ENCODE assay signal across 11 cellular contexts in the genomic region with DNA sequence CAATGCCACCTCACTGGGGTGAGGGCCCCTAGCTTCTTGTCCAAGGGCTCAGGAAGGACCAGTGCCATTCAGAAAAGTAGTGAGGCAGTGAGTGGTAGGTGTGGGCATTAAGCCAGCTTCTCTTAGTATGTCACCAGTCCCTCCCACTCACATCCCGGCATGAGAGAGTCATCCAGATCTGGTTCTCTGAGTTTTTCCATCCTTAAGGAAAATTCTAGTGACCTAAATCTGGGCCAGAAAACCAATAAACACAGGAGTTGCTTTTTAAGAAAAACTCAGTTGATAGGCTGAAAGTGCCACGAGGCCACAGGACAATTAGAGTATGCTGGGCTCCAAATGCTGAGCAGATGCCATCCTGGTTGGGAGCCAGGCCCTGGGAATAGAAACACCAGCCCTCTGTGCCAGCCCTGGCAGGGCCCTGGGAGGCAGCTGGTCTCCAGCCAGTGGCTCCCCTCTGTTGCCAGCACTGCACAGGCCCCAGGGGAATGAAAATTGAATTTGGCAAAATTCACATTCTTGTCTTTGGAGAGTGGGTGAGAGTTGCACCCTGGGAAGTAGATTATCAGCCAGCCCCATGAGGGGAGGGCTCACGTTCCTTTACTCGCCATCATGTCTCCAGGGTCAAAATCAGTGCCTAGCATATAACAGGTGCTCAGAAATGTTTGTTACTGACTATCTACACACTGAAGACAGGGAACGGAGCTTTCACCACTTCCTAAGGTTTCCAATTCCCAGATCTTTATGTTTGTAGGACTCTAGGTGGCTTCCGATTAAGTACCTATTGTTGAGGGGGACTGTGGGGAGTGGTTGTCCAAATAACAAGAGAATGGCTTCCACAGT. TPM values are rescaled to one million over a fixed set of nuclear protein-coding genes. Genes with fewer than 3 reads are reported as not detected.
A peak's percentile ranks its signal among the peaks of the same experiment; 100 is the strongest.
DNase-seq lines count a peak whose midpoint lies in the region; ATAC-seq and TF ChIP-seq lines count a peak whose summit lies in the region.
"Had no signal": no experiment of that assay in that cellular context is flagged by ENCODE, and none has a peak within 500 bp of the region (broad histone marks: within the 10 kb centered on the region; RNA-seq: fewer than 3 reads in every experiment).

No MANE protein-coding gene starts in this region.

- no peak for TF ChIP-seq EP300 in ovary (IDR thresholded peaks at IDR 0.05)

- H3K9me3 ChIP-seq in MG63 (no peaks in the 10 kb centered on the region; the same call in 1 of the 2 replicates), ovary (no peaks in the 10 kb centered on the region)
- H3K9me3 ChIP-seq: uterus had no signal

- TF ChIP-seq CTCF in ovary (IDR thresholded peaks at IDR 0.05) = no peak

- H3K27ac ChIP-seq in ovary = no peak overlapping the region
- H3K27ac ChIP-seq: C4-2B, uterus had no signal

- no peaks in the 10 kb centered on the region for H3K4me1 ChIP-seq in ovary (ENCODE audit: insufficient read depth)
- H3K4me1 ChIP-seq: uterus had no signal

- no peak for ATAC-seq in GM18511 (IDR thresholded peaks at IDR 0.05; ENCODE audit: unreplicated experiment)

- no peaks in the 10 kb centered on the region for H3K36me3 ChIP-seq in MG63
- H3K36me3 ChIP-seq in ovary = no peaks in the 10 kb centered on the region
- H3K36me3 ChIP-seq: uterus had no signal

- 65 to 67% (median 65%) methylated on average over 6 of the region's 6 CpGs for WGBS in ovary, 3 donors

- TF ChIP-seq POLR2A in ovary (IDR thresholded peaks at IDR 0.05) = no peak

- intact Hi-C loops in ovary (cut with DNase I) = no loop called here

- H3K4me3 ChIP-seq in MG63 = no peak overlapping the region
- no peak overlapping the region for H3K4me3 ChIP-seq in ovary
- H3K4me3 ChIP-seq: uterus had no signal

- DNase-seq in AG08396 (ENCODE audit: low spot score) (peak; percentile 29), MG63 (peak; percentile 96), cerebellar cortex (ENCODE audit: low spot score) (peak; percentile 95), kidney tubule cell (ENCODE audit: low spot score) (peak; percentile 80), cortex of kidney (lab: John Stamatoyannopoulos, UW) (no peak), RPMI8226 (no peak), ovary (no peak)
- DNase-seq: stimulated activated CD4-positive, alpha-beta T cell treated with anti-CD3 and anti-CD28 coated beads, Interleukin-12 subunit alpha, Interleukin-12 subunit beta, amount 100 ng/mL, for 4 hours had no signal

- H3K27me3 ChIP-seq in MG63 (no peaks in the 10 kb centered on the region), ovary (no peaks in the 10 kb centered on the region)
- H3K27me3 ChIP-seq: uterus had no signal

RNA-seq across cellular contexts. Expression of a gene that starts 52.8 kb away (rescaled TPM):
- total RNA-seq in MG63 (2014; rRNA removed; shearing (Covaris generic); ENCODE audit: low replicate concordance) = 32.4 and 40.0 TPM in 2 replicates
- 10 to 100 TPM in 1 of 7 donors, 1 to 10 TPM in 6; 4.0 to 12.1 (median 6.3) TPM for total RNA-seq in ovary
- 10 to 100 TPM in 1 of 2 donors, 1 to 10 TPM in 1; 5.3 to 10.9 TPM for polyA plus RNA-seq in ovary

Comparison
In these comparisons a context has a peak if more than half of its experiments do, and no peak if none do; other contexts are left out.
1. DNase-seq: peak in AG08396 (single experiment), MG63 (single experiment), cerebellar cortex (single experiment) and kidney tubule cell (single experiment); none in cortex of kidney (single experiment), RPMI8226 (single experiment) and ovary (0 of 5).